ENCODE assay signal across 8 cellular contexts in genomic region chr16:46830417-46830901, GRCh38. TPM values are rescaled to one million over a fixed set of nuclear protein-coding genes. Genes with fewer than 3 reads are reported as not detected.
DNase-seq lines count a peak whose midpoint lies in the region; ATAC-seq and TF ChIP-seq lines count a peak whose summit lies in the region.

No MANE protein-coding gene starts in this region.

- TF ChIP-seq CTCF in foreskin fibroblast (IDR thresholded peaks at IDR 0.05; ENCODE audit: low read depth, low read length) (no peak), parathyroid adenoma (IDR thresholded peaks at IDR 0.05) (peak; percentile 6)

- H3K27me3 ChIP-seq in parathyroid adenoma (ENCODE audit: control insufficient read depth, insufficient read depth, low read length) = no peaks in the 10 kb centered on the region

- intact Hi-C loops in activated T-helper 1 cell treated with anti-CD3 and anti-CD28 coated beads, Interleukin-12 subunit alpha, Interleukin-12 subunit beta, Interleukin-2, Interleukin-4 antibody, amounts not matched to agents 30 ng/mL and 10 ng/mL and 1 ng/mL, durations not matched to agents 14 hours and 24 hours and 36 hours (cut with micrococcal nuclease) = loop anchor here (2.0 kb wide), 2 partner anchors 312 to 1554 kb away; partner anchors contain the start of genes NETO2 and SIAH1

- peak; percentile 29 for ATAC-seq in GM21717 (IDR thresholded peaks at IDR 0.05; ENCODE audit: unreplicated experiment)

- peak overlapping the region; percentile 71 for H3K27ac ChIP-seq in parathyroid adenoma

- H3K79me2 ChIP-seq in parathyroid adenoma = peaks cover 6% of the 10 kb centered on the region

- H3K9me3 ChIP-seq in parathyroid adenoma (ENCODE audit: control insufficient read depth, low read length) = no peaks in the 10 kb centered on the region

- H3K4me3 ChIP-seq in foreskin fibroblast (ENCODE audit: low read depth in 1 of 2, low read length in 2 of 2) = peak overlapping the region; percentile 77 to 85
- peak overlapping the region; percentile 73 for H3K4me3 ChIP-seq in parathyroid adenoma (ENCODE audit: low read depth, low read length)

- peak overlapping the region; percentile 97 for H3K4me3 Mint-ChIP-seq in activated T-helper 1 cell treated with anti-CD3 and anti-CD28 coated beads, Interleukin-12 subunit alpha, Interleukin-12 subunit beta, Interleukin-2, Interleukin-4 antibody, amounts not matched to agents 30 ng/mL and 10 ng/mL and 1 ng/mL, durations not matched to agents 14 hours and 24 hours and 36 hours

- peaks cover 41% of the 10 kb centered on the region for H3K4me1 Mint-ChIP-seq in activated T-helper 1 cell treated with anti-CD3 and anti-CD28 coated beads, Interleukin-12 subunit alpha, Interleukin-12 subunit beta, Interleukin-2, Interleukin-4 antibody, amounts not matched to agents 30 ng/mL and 10 ng/mL and 1 ng/mL, durations not matched to agents 14 hours and 24 hours and 36 hours (ENCODE audit: low read depth)

- peaks cover 12% of the 10 kb centered on the region for H3K36me3 Mint-ChIP-seq in activated T-helper 1 cell treated with anti-CD3 and anti-CD28 coated beads, Interleukin-12 subunit alpha, Interleukin-12 subunit beta, Interleukin-2, Interleukin-4 antibody, amounts not matched to agents 30 ng/mL and 10 ng/mL and 1 ng/mL, durations not matched to agents 14 hours and 24 hours and 36 hours (ENCODE audit: low read depth)

- H3K4me2 ChIP-seq in parathyroid adenoma (ENCODE audit: low read length) = peak overlapping the region; percentile 84

- no peaks in the 10 kb centered on the region for H3K36me3 ChIP-seq in parathyroid adenoma (ENCODE audit: control insufficient read depth, insufficient read depth, low read length)

- H3K27me3 Mint-ChIP-seq in activated T-helper 1 cell treated with anti-CD3 and anti-CD28 coated beads, Interleukin-12 subunit alpha, Interleukin-12 subunit beta, Interleukin-2, Interleukin-4 antibody, amounts not matched to agents 30 ng/mL and 10 ng/mL and 1 ng/mL, durations not matched to agents 14 hours and 24 hours and 36 hours (ENCODE audit: insufficient read depth) = peaks cover 10% of the 10 kb centered on the region

- H3K4me1 ChIP-seq in parathyroid adenoma = no peaks in the 10 kb centered on the region

- no peaks in the 10 kb centered on the region for H3K9me3 Mint-ChIP-seq in activated T-helper 1 cell treated with anti-CD3 and anti-CD28 coated beads, Interleukin-12 subunit alpha, Interleukin-12 subunit beta, Interleukin-2, Interleukin-4 antibody, amounts not matched to agents 30 ng/mL and 10 ng/mL and 1 ng/mL, durations not matched to agents 14 hours and 24 hours and 36 hours

- H3K9ac ChIP-seq in parathyroid adenoma = peak overlapping the region; percentile 3

- H2AFZ ChIP-seq in parathyroid adenoma = peak overlapping the region; percentile 73

- H3K27ac Mint-ChIP-seq in activated T-helper 1 cell treated with anti-CD3 and anti-CD28 coated beads, Interleukin-12 subunit alpha, Interleukin-12 subunit beta, Interleukin-2, Interleukin-4 antibody, amounts not matched to agents 30 ng/mL and 10 ng/mL and 1 ng/mL, durations not matched to agents 14 hours and 24 hours and 36 hours = peak overlapping the region; percentile 98

- peak; percentile 68 for DNase-seq in DMS53 (lab: John Stamatoyannopoulos, UW)
- DNase-seq in M059J (ENCODE audit: low read depth) = peak; percentile 30
- no peak for DNase-seq in activated T-helper 1 cell treated with anti-CD3 and anti-CD28 coated beads, Interleukin-12 subunit alpha, Interleukin-12 subunit beta, Interleukin-2, Interleukin-4 antibody, amounts not matched to agents 30 ng/mL and 10 ng/mL and 1 ng/mL, durations not matched to agents 14 hours and 24 hours and 36 hours (ENCODE audit: low spot score)
- DNase-seq in foreskin fibroblast = peak in 1 of 2 donors; percentile 46
- DNase-seq in H4 (ENCODE audit: low spot score) = no peak
- no peak for DNase-seq in NCI-H1092 (lab: John Stamatoyannopoulos, UW)

RNA-seq across cellular contexts. Expression of gene C16orf87, which starts 0.5 kb away (rescaled TPM):
- total RNA-seq in M059J (2014; rRNA removed; shearing (Covaris generic)) = 19.7 and 21.6 TPM in 2 replicates
- 40.8 and 44.5 TPM in 2 replicates for total RNA-seq in activated T-helper 1 cell treated with anti-CD3 and anti-CD28 coated beads, Interleukin-12 subunit alpha, Interleukin-12 subunit beta, Interleukin-2, Interleukin-4 antibody, amounts not matched to agents 30 ng/mL and 10 ng/mL and 1 ng/mL, durations not matched to agents 14 hours and 24 hours and 36 hours
- total RNA-seq in H4 (2014; rRNA removed; shearing (Covaris generic)) = 10.4 and 11.5 TPM in 2 replicates

RNA-seq across cellular contexts. Expression of gene GPT2, which starts 53.7 kb away (rescaled TPM):
- 29.9 and 31.7 TPM in 2 replicates for total RNA-seq in M059J (2014; rRNA removed; shearing (Covaris generic))
- total RNA-seq in activated T-helper 1 cell treated with anti-CD3 and anti-CD28 coated beads, Interleukin-12 subunit alpha, Interleukin-12 subunit beta, Interleukin-2, Interleukin-4 antibody, amounts not matched to agents 30 ng/mL and 10 ng/mL and 1 ng/mL, durations not matched to agents 14 hours and 24 hours and 36 hours = 20.9 and 22.3 TPM in 2 replicates
- total RNA-seq in H4 (2014; rRNA removed; shearing (Covaris generic)) = 24.1 and 35.2 TPM in 2 replicates

Comparison
In these comparisons a context has a peak if more than half of its experiments do, and no peak if none do; other contexts are left out.
1. DNase-seq: peak in DMS53 (single experiment) and M059J (single experiment); none in activated T-helper 1 cell treated with anti-CD3 and anti-CD28 coated beads, Interleukin-12 subunit alpha, Interleukin-12 subunit beta, Interleukin-2, Interleukin-4 antibody, amounts not matched to agents 30 ng/mL and 10 ng/mL and 1 ng/mL, durations not matched to agents 14 hours and 24 hours and 36 hours (single experiment), H4 (single experiment) and NCI-H1092 (single experiment).